26 cellular contexts compared by ENCODE assay signal in the genomic region with DNA sequence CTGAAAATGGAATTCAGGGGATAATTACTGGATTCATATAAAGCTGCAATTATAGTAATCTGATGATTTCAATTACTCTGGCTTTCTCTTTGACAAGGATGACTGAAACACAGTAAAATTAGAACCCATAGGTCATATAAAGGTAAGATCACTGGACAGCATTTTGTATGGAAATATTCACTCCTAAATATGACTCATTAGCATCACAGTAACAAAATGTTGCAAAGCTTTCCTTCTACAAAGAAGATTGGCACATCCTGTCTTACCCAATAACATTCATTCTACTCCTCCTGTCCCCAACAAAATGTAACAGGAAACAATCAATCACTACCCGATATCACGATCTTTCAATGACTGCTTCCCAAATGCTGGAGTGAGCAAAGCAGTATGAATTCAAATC.
DNase-seq lines count a peak whose midpoint lies in the region; ATAC-seq and TF ChIP-seq lines count a peak whose summit lies in the region.
"Had no signal": no experiment of that assay in that cellular context is flagged by ENCODE, and none has a peak within 500 bp of the region (broad histone marks: within the 10 kb centered on the region; RNA-seq: fewer than 3 reads in every experiment).

No MANE protein-coding gene starts in this region.

- no peak overlapping the region for H3K4me3 Mint-ChIP-seq in chondrocyte (ENCODE audit: unreplicated experiment)
- H3K4me3 Mint-ChIP-seq: activated B cell treated with CpG ODN at 0.5 μM for 24 hours; activated CD8-positive, alpha-beta T cell treated with anti-CD3 and anti-CD28 coated beads for 36 hours; activated naive CD4-positive, alpha-beta T cell treated with anti-CD3 and anti-CD28 coated beads, Interleukin-2, amount 50 U/mL, for 24 hours; activated T-cell treated with anti-CD3 and anti-CD28 coated beads, Interleukin-2, amount 50 U/mL, for 4 hours; B cell; neural crest cell had no signal

- no peak overlapping the region for H3K4me3 ChIP-seq in WERI-Rb-1 (ENCODE audit: low read depth, low read length)
- H3K4me3 ChIP-seq: MG63 had no signal

- H3K27me3 ChIP-seq in WERI-Rb-1 (ENCODE audit: insufficient read depth, low read depth, severe bottlenecking): peaks cover 9% of the 10 kb centered on the region
- H3K27me3 ChIP-seq: brain microvascular endothelial cell, MG63 had no signal

- peaks cover 6% of the 10 kb centered on the region for H3K9me3 Mint-ChIP-seq in chondrocyte (ENCODE audit: low read depth)
- H3K9me3 Mint-ChIP-seq: activated B cell treated with CpG ODN at 0.5 μM for 24 hours; activated CD8-positive, alpha-beta T cell treated with anti-CD3 and anti-CD28 coated beads for 36 hours; activated naive CD4-positive, alpha-beta T cell treated with anti-CD3 and anti-CD28 coated beads, Interleukin-2, amount 50 U/mL, for 24 hours; activated T-cell treated with anti-CD3 and anti-CD28 coated beads, Interleukin-2, amount 50 U/mL, for 4 hours had no signal

- H3K36me3 Mint-ChIP-seq in chondrocyte (ENCODE audit: low read depth): no peaks in the 10 kb centered on the region
- H3K36me3 Mint-ChIP-seq: activated naive CD4-positive, alpha-beta T cell treated with anti-CD3 and anti-CD28 coated beads, Interleukin-2, amount 50 U/mL, for 24 hours had no signal

- peaks cover 22% of the 10 kb centered on the region for H3K4me1 Mint-ChIP-seq in chondrocyte (ENCODE audit: low read depth)
- H3K4me1 Mint-ChIP-seq: activated B cell treated with CpG ODN at 0.5 μM for 24 hours; activated naive CD4-positive, alpha-beta T cell treated with anti-CD3 and anti-CD28 coated beads, Interleukin-2, amount 50 U/mL, for 24 hours; B cell; neural crest cell had no signal

- peak overlapping the region; percentile 66 for H3K27ac Mint-ChIP-seq in chondrocyte (ENCODE audit: unreplicated experiment)
- H3K27ac Mint-ChIP-seq: activated B cell treated with CpG ODN at 0.5 μM for 24 hours; activated CD8-positive, alpha-beta T cell treated with anti-CD3 and anti-CD28 coated beads for 36 hours; activated naive CD4-positive, alpha-beta T cell treated with anti-CD3 and anti-CD28 coated beads, Interleukin-2, amount 50 U/mL, for 24 hours; B cell had no signal

- no peaks in the 10 kb centered on the region for H3K27me3 Mint-ChIP-seq in chondrocyte (ENCODE audit: low read depth)
- H3K27me3 Mint-ChIP-seq: activated B cell treated with CpG ODN at 0.5 μM for 24 hours; activated CD8-positive, alpha-beta T cell treated with anti-CD3 and anti-CD28 coated beads for 36 hours; activated naive CD4-positive, alpha-beta T cell treated with anti-CD3 and anti-CD28 coated beads, Interleukin-2, amount 50 U/mL, for 24 hours; B cell had no signal

- no peak overlapping the region for H3K27ac ChIP-seq in WERI-Rb-1
- H3K27ac ChIP-seq: brain microvascular endothelial cell had no signal

- peak; percentile 69 for ATAC-seq in omental fat pad (ENCODE audit: low FRiP score)
- ATAC-seq: activated CD8-positive, alpha-beta T cell treated with anti-CD3 and anti-CD28 coated beads for 36 hours; activated T-cell treated with anti-CD3 and anti-CD28 coated beads, Interleukin-2, amount 50 U/mL, for 4 hours; HepG2 had no signal

- DNase-seq in GM04503 (ENCODE audit: low read depth) (peak; percentile 30), MV-4-11 (lab: John Stamatoyannopoulos, UW) (peak; percentile 1), chondrocyte (ENCODE audit: low spot score) (no peak), omental fat pad (ENCODE audit: low spot score) (no peak), WERI-Rb-1 (no peak), C1 segment of cervical spinal cord (lab: John Stamatoyannopoulos, UW) (no peak), D341Med (ENCODE audit: low spot score) (no peak)
- DNase-seq in activated CD4-positive, alpha-beta T cell treated with anti-CD3 and anti-CD28 coated beads for 1 hour: no peak
- DNase-seq: activated B cell treated with CpG ODN at 0.5 μM for 24 hours; activated CD8-positive, alpha-beta T cell treated with anti-CD3 and anti-CD28 coated beads for 36 hours; activated T-cell treated with anti-CD3 and anti-CD28 coated beads, Interleukin-2, amount 50 U/mL, for 4 hours; erythroblast; GDM1; hypothalamus; kidney glomerular epithelial cell; midbrain; NCI-H2081; NCI-H524; SHP77; stimulated activated CD4-positive, alpha-beta T cell treated with anti-CD3 and anti-CD28 coated beads, Interleukin-12 subunit alpha, Interleukin-12 subunit beta, amount 100 ng/mL, for 4 hours had no signal

- H3K36me3 ChIP-seq in WERI-Rb-1: no peaks in the 10 kb centered on the region
- H3K36me3 ChIP-seq: brain microvascular endothelial cell, MG63 had no signal

- H3K9me3 ChIP-seq in WERI-Rb-1 (ENCODE audit: severe bottlenecking): no peaks in the 10 kb centered on the region
- H3K9me3 ChIP-seq: MG63 had no signal

- TF ChIP-seq CTCF in chondrocyte (IDR thresholded peaks at IDR 0.05): no peak
- TF ChIP-seq CTCF in omental fat pad (IDR thresholded peaks at IDR 0.05): no peak
- TF ChIP-seq CTCF in WERI-Rb-1 (IDR thresholded peaks at IDR 0.05; ENCODE audit: low read depth, low read length): no peak

Comparison
In these comparisons a context has a peak if more than half of its experiments do, and no peak if none do; other contexts are left out.
1. DNase-seq: peak in GM04503 (single experiment) and MV-4-11 (single experiment); none in chondrocyte (single experiment), omental fat pad (single experiment), WERI-Rb-1 (single experiment), activated CD4-positive, alpha-beta T cell treated with anti-CD3 and anti-CD28 coated beads for 1 hour (single experiment), C1 segment of cervical spinal cord (0 of 14) and D341Med (single experiment).